In the genomic region with DNA sequence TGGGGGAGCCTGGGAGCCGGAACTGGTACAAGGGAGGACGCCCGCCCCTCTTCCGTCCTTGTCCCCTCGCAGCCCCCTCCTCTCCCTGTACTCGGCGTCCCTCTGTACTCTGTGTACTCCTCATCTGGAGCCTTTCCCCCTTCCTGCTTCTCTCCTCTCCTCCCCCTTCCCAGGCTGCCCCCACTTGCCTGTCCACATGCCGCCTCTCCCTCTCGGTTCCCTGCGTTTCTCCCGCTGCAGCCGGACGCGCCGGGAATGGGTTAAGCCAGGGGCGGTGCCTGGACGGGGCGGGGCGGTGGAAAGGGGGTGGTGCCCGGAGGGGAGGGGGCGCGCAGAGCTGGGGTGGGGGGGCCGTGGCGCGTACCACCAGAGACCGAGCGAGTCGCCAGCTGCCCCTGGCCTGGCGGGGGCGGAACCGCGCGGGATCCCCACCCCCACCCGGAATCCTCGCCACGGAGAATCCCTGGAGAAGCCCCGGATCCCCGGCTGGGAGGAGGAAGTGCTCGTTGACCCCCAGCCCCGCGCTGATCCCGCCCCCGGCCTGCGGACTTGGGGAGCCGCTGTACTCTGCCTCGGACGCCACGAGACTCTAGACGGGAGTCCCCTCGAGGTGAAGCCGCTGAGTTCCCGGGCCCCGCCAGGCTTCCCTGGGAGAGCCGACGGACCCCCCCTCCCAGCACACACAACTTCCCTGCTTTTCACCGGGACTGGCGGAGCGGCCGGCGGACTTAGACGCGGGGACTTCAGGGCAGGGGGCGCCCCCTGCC, we compare ENCODE assay signal across 8 cellular contexts. TPM values are rescaled to one million over a fixed set of nuclear protein-coding genes. Genes with fewer than 3 reads are reported as not detected.
DNase-seq lines count a peak whose midpoint lies in the region; ATAC-seq, FAIRE-seq and TF ChIP-seq lines count a peak whose summit lies in the region.

No MANE protein-coding gene starts in this region.

- H3K4me1 ChIP-seq in GM12878 (ENCODE audit: control insufficient read depth, insufficient read depth, low read length) = peaks cover 55% of the 10 kb centered on the region

- peaks cover 13 to 21% of the 10 kb centered on the region in 2 experiments for H3K36me3 ChIP-seq in GM12878 (ENCODE audit: control insufficient read depth in 2 of 2, insufficient read depth in 2 of 2, low read length in 1 of 2)

- no TSS peak for BruUV-seq in GM12878 (replicated peaks; lab: Mats Ljungman, UMichigan)

- no peak; the same call in 2 of the 3 replicates for ATAC-seq in GM12878
- ATAC-seq in HG02852 (IDR thresholded peaks at IDR 0.05; ENCODE audit: unreplicated experiment) = no peak

- H3K4me2 ChIP-seq in GM12878 (ENCODE audit: control insufficient read depth, insufficient read depth) = peak overlapping the region; percentile 53

- in situ Hi-C loops in GM12878 (cut with MboI) = no loop called here

- 26% methylated on average over 54 of the region's 63 CpGs for WGBS in GM12878 (ENCODE audit: insufficient coverage, insufficient replicate concordance, low lambda C conversion rate, missing lambda C conversion rate)

- no peaks in the 10 kb centered on the region; the same call in 1 of the 2 replicates for H4K20me1 ChIP-seq in GM12878 (ENCODE audit: control insufficient read depth, insufficient read depth)

- peak; percentile 33 for DNase-seq in NCI-H1105 treated with DMSO at 0.1 percent for 48 hours (lab: John Stamatoyannopoulos, UW)
- DNase-seq in NCI-H1105 (lab: John Stamatoyannopoulos, UW) = no peak
- DNase-seq in NCI-H460 (ENCODE audit: extremely low read depth, low read depth) = peak; percentile 47
- no peak for DNase-seq in GM12878 (ENCODE audit: low read depth, low spot score)
- no peak for DNase-seq in retinal pigment epithelial cell (ENCODE audit: low read depth)
- DNase-seq in NCI-H187 (lab: John Stamatoyannopoulos, UW) = no peak

- POLR2A ChIA-PET in GM12878 (lab: Charles Lee) = no interaction called here

- no peak overlapping the region for H3K9ac ChIP-seq in GM12878 (ENCODE audit: control insufficient read depth, insufficient read depth, low read length)

- intact Hi-C loops in GM12878 (cut with micrococcal nuclease; ENCODE audit: unreplicated experiment) = loop anchor here (1.0 kb wide), 1 partner anchor 12 kb away; no protein-coding TSS in a partner anchor

- TF ChIP-seq EP300 in GM12878 (IDR thresholded peaks at IDR 0.05; ENCODE audit: borderline replicate concordance in 1 of 2, control insufficient read depth in 1 of 2, low read depth in 2 of 2, low read length in 2 of 2) = no peak

- H3K4me3 ChIP-seq in GM12878 (peak overlapping the region; percentile 70), iPS-11a (ENCODE audit: low read depth, low read length) (peak overlapping the region; percentile 33), retinal pigment epithelial cell (ENCODE audit: low read length) (peak overlapping the region; percentile 87)

- no peak for FAIRE-seq in GM12878 (lab: Jason Lieb, UNC)

- RAD21 ChIA-PET in GM12878 (lab: Charles Lee; ENCODE audit: unreplicated experiment) = interaction anchor here (1.2 to 1.6 kb wide), 3 partner anchors 13 to 38 kb away, joined by 4 to 12 read pairs (median 5); no protein-coding TSS in a partner anchor

- CTCF ChIA-PET in GM12878 (lab: Yijun Ruan, JAX) = interaction anchor here (0.9 to 1.2 kb wide), 4 partner anchors 9 to 76 kb away, joined by 3 to 5 read pairs (median 3); a partner anchor contains a TSS

- no peak overlapping the region for H2AFZ ChIP-seq in GM12878 (ENCODE audit: control insufficient read depth, low read depth, low read length)

- no peaks in the 10 kb centered on the region for H3K9me3 ChIP-seq in GM12878 (replicated peaks; ENCODE audit: control insufficient read depth, insufficient read depth, low read length)

- H3K79me2 ChIP-seq in GM12878 (ENCODE audit: control insufficient read depth, insufficient read depth, low read length) = peaks cover 59% of the 10 kb centered on the region

- no peak for TF ChIP-seq RAD21 in GM12878 (IDR thresholded peaks at IDR 0.05; ENCODE audit: insufficient read depth, low read depth, low read length)

- SMC1A ChIA-PET in GM12878 (lab: Charles Lee; ENCODE audit: uncharacterized antibody, unreplicated experiment) = interaction anchor here (1.5 to 1.6 kb wide), 3 partner anchors 13 to 37 kb away, joined by 4 to 9 read pairs (median 5); no protein-coding TSS in a partner anchor

- H3K27me3 ChIP-seq in GM12878 (replicated peaks in 1 of 2; ENCODE audit: control insufficient read depth in 2 of 2, insufficient read depth in 2 of 2, low read length in 1 of 2) = no peaks in the 10 kb centered on the region

- no peak for TF ChIP-seq CTCF in GM12878 (IDR thresholded peaks at IDR 0.05 in 2 of 3, conservative IDR thresholded peaks at IDR 0.05 in 1 of 3; ENCODE audit: control insufficient read depth in 2 of 3, extremely low read depth in 1 of 3, insufficient read depth in 1 of 3, low read depth in 3 of 3, low read length in 3 of 3)
- no peak for TF ChIP-seq CTCF in retinal pigment epithelial cell (conservative IDR thresholded peaks at IDR 0.05; ENCODE audit: low read depth, low read length)

- no peak for TF ChIP-seq POLR2A in GM12878 (IDR thresholded peaks at IDR 0.05; ENCODE audit: low read depth, low read length)

- H3K27ac ChIP-seq in GM12878 (ENCODE audit: control insufficient read depth, insufficient read depth) = no peak overlapping the region

TF ChIP-seq in GM12878, 131 proteins besides CTCF, POLR2A, EP300 and RAD21 (continues in another document):
- TF ChIP-seq TBL1XR1 (IDR thresholded peaks at IDR 0.05; ENCODE audit: low read depth, low read length) (no peak), PAX8 (IDR thresholded peaks at IDR 0.05) (no peak), EGR1 (IDR thresholded peaks at IDR 0.05; ENCODE audit: borderline replicate concordance in 1 of 2, low read depth in 2 of 2, low read length in 2 of 2) (0 out of 3 replicates have a peak, but pooled peaks of 1 of the 2 experiments have one; percentile 20)

RNA-seq across cellular contexts. Expression of a gene that starts 22.5 kb away (rescaled TPM):
- not detected in 2 replicates for total RNA-seq in NCI-H460 (2014; rRNA removed; shearing (Covaris generic))
- polyA plus RNA-seq in NCI-H460 (2014; cell fraction: nucleus; rRNA removed) = not detected in 2 replicates
- not detected in 2 replicates for total RNA-seq in GM12878 (2013; cell fraction: nucleolus; rRNA removed)
- total RNA-seq in GM12878 (2014; rRNA removed) = not detected in 2 replicates
- total RNA-seq in GM12878 (2014; rRNA removed; fragmentation: Illumina TruSeq; extraction: Trizol) = not detected in 2 replicates
- total RNA-seq in GM12878 (2021) = not detected in 2 replicates
- not detected for polyA plus RNA-seq in GM12878 (2011; ENCODE audit: low read depth)
- not detected in 2 replicates for polyA plus RNA-seq in GM12878 (2011; rRNA removed)
- not detected in 2 replicates for polyA plus RNA-seq in GM12878 (2011; cell fraction: cytosol; rRNA removed)
- not detected in 2 replicates for polyA plus RNA-seq in GM12878 (2011; cell fraction: nucleus; rRNA removed)
- polyA plus RNA-seq in GM12878 (2012) = not detected in 2 replicates
- not detected in 2 replicates for polyA plus RNA-seq in GM12878 (2014; fragmentation: Illumina TruSeq; extraction: Trizol)
- polyA plus RNA-seq in GM12878 (2014; fragmentation: Nextera tagmentation; extraction: Ambion mirVana) = not detected
- not detected in 2 replicates for polyA plus RNA-seq in GM12878 (2014; rRNA removed)
- 1 to 10 TPM in 1 of 2 experiments, not detected in 1; 1.6 TPM for polyA plus RNA-seq in GM12878 (2016; fragmentation: Nextera tagmentation; extraction: Ambion mirVana)
- not detected in 2 replicates for polyA minus RNA-seq in GM12878 (2011; rRNA and poly(A)+ RNA removed)
- polyA minus RNA-seq in GM12878 (2011; cell fraction: cytosol; rRNA and poly(A)+ RNA removed) = not detected in 2 replicates
- not detected in 2 replicates for polyA minus RNA-seq in GM12878 (2011; cell fraction: nucleus; rRNA and poly(A)+ RNA removed)

RNA-seq across cellular contexts. Expression of a gene that starts 33.0 kb away (rescaled TPM):
- 10.6 and 12.1 TPM in 2 replicates for total RNA-seq in NCI-H460 (2014; rRNA removed; shearing (Covaris generic))
- 12.1 and 12.2 TPM in 2 replicates for polyA plus RNA-seq in NCI-H460 (2014; cell fraction: nucleus; rRNA removed)
- total RNA-seq in GM12878 (2013; cell fraction: nucleolus; rRNA removed) = 30.5 and 34.4 TPM in 2 replicates
- total RNA-seq in GM12878 (2014; rRNA removed) = 15.5 and 17.3 TPM in 2 replicates
- 7.7 and 9.7 TPM in 2 replicates for total RNA-seq in GM12878 (2014; rRNA removed; fragmentation: Illumina TruSeq; extraction: Trizol)
- 33.6 and 34.8 TPM in 2 replicates for total RNA-seq in GM12878 (2021)
- 12.0 TPM for polyA plus RNA-seq in GM12878 (2011; ENCODE audit: low read depth)
- 3.1 and 7.8 TPM in 2 replicates for polyA plus RNA-seq in GM12878 (2011; rRNA removed)
- 10.0 and 13.4 TPM in 2 replicates for polyA plus RNA-seq in GM12878 (2011; cell fraction: cytosol; rRNA removed)
- 29.2 and 38.2 TPM in 2 replicates for polyA plus RNA-seq in GM12878 (2011; cell fraction: nucleus; rRNA removed)
- 23.0 and 26.5 TPM in 2 replicates for polyA plus RNA-seq in GM12878 (2012)
- polyA plus RNA-seq in GM12878 (2014; fragmentation: Illumina TruSeq; extraction: Trizol) = 8.0 and 23.8 TPM in 2 replicates
- polyA plus RNA-seq in GM12878 (2014; fragmentation: Nextera tagmentation; extraction: Ambion mirVana) = under 1 TPM; 0.13 to 0.16 TPM
- 14.3 and 20.2 TPM in 2 replicates for polyA plus RNA-seq in GM12878 (2014; rRNA removed)
- 10 to 100 TPM; 12.9 to 15.4 TPM for polyA plus RNA-seq in GM12878 (2016; fragmentation: Nextera tagmentation; extraction: Ambion mirVana)
- polyA minus RNA-seq in GM12878 (2011; rRNA and poly(A)+ RNA removed) = 8.7 and 13.7 TPM in 2 replicates
- 15.1 and 20.3 TPM in 2 replicates for polyA minus RNA-seq in GM12878 (2011; cell fraction: cytosol; rRNA and poly(A)+ RNA removed)
- polyA minus RNA-seq in GM12878 (2011; cell fraction: nucleus; rRNA and poly(A)+ RNA removed) = 9.7 and 15.5 TPM in 2 replicates

RNA-seq across cellular contexts. Expression of a gene that starts 54.3 kb away (rescaled TPM):
- total RNA-seq in NCI-H460 (2014; rRNA removed; shearing (Covaris generic)) = 17.3 and 17.6 TPM in 2 replicates
- 62.7 and 69.1 TPM in 2 replicates for polyA plus RNA-seq in NCI-H460 (2014; cell fraction: nucleus; rRNA removed)
- 25.9 and 32.3 TPM in 2 replicates for total RNA-seq in GM12878 (2013; cell fraction: nucleolus; rRNA removed)
- 39.0 and 43.8 TPM in 2 replicates for total RNA-seq in GM12878 (2014; rRNA removed)
- 46.8 and 53.0 TPM in 2 replicates for total RNA-seq in GM12878 (2014; rRNA removed; fragmentation: Illumina TruSeq; extraction: Trizol)
- 47.7 and 52.0 TPM in 2 replicates for total RNA-seq in GM12878 (2021)
- polyA plus RNA-seq in GM12878 (2011; ENCODE audit: low read depth) = 20.0 TPM
- polyA plus RNA-seq in GM12878 (2011; rRNA removed) = 43.1 and 48.5 TPM in 2 replicates
- 18.9 and 20.1 TPM in 2 replicates for polyA plus RNA-seq in GM12878 (2011; cell fraction: cytosol; rRNA removed)
- polyA plus RNA-seq in GM12878 (2011; cell fraction: nucleus; rRNA removed) = 18.7 and 26.9 TPM in 2 replicates
- polyA plus RNA-seq in GM12878 (2012) = 18.9 and 19.5 TPM in 2 replicates
- polyA plus RNA-seq in GM12878 (2014; fragmentation: Illumina TruSeq; extraction: Trizol) = 54.4 and 59.6 TPM in 2 replicates
- polyA plus RNA-seq in GM12878 (2014; fragmentation: Nextera tagmentation; extraction: Ambion mirVana) = 10 to 100 TPM; 13.3 to 18.6 TPM
- 25.9 and 26.3 TPM in 2 replicates for polyA plus RNA-seq in GM12878 (2014; rRNA removed)
- 10 to 100 TPM; 59.3 to 60.9 TPM for polyA plus RNA-seq in GM12878 (2016; fragmentation: Nextera tagmentation; extraction: Ambion mirVana)
- polyA minus RNA-seq in GM12878 (2011; rRNA and poly(A)+ RNA removed) = 15.8 and 24.1 TPM in 2 replicates
- 9.6 and 10.5 TPM in 2 replicates for polyA minus RNA-seq in GM12878 (2011; cell fraction: cytosol; rRNA and poly(A)+ RNA removed)
- polyA minus RNA-seq in GM12878 (2011; cell fraction: nucleus; rRNA and poly(A)+ RNA removed) = 12.3 and 28.6 TPM in 2 replicates

Comparison
In these comparisons a context has a peak if more than half of its experiments do, and no peak if none do; other contexts are left out.
1. DNase-seq: peak in NCI-H1105 treated with DMSO at 0.1 percent for 48 hours (single experiment) and NCI-H460 (single experiment); none in NCI-H1105 (single experiment), GM12878 (single experiment), retinal pigment epithelial cell (single experiment) and NCI-H187 (0 of 2).
2. H3K4me3 ChIP-seq: peak in every context shown above with its lines; median percentile 87 in retinal pigment epithelial cell; 70 in GM12878; 33 in iPS-11a.